Comparison of ENCODE assay signal across 17 cellular contexts in genomic region chr18:33355756-33356155, GRCh38.
"Had no signal": no experiment of that assay in that cellular context is flagged by ENCODE, and none has a peak within 500 bp of the region (broad histone marks: within the 10 kb centered on the region; RNA-seq: fewer than 3 reads in every experiment).

No MANE protein-coding gene starts in this region.

- DNase-seq: effector CD4-positive, alpha-beta T cell; foreskin melanocyte; heart left ventricle; hippocampal formation; kidney glomerular epithelial cell; naive thymus-derived CD4-positive, alpha-beta T cell; nephron progenitor cell; ovary; right cardiac atrium; stimulated activated CD4-positive, alpha-beta T cell treated with anti-CD3 and anti-CD28 coated beads, Interleukin-2, amount 100 ng/mL, for 48 hours; stimulated activated naive CD4-positive, alpha-beta T cell treated with Interleukin-2 at 50 U/mL for 16 hours; upper lobe of left lung; uterus had no signal

- H3K36me3 Mint-ChIP-seq: naive thymus-derived CD4-positive, alpha-beta T cell had no signal

- H3K36me3 ChIP-seq: heart left ventricle, neutrophil, ovary, upper lobe of left lung, uterus had no signal

- H3K4me1 ChIP-seq: heart left ventricle, upper lobe of left lung, uterus had no signal

- H3K4me2 ChIP-seq: smooth muscle cell had no signal

- H3K4me3 ChIP-seq: coronary artery, heart left ventricle, ovary, smooth muscle cell, upper lobe of left lung, uterus had no signal

- H3K27me3 ChIP-seq: heart left ventricle, neutrophil, ovary, upper lobe of left lung, uterus had no signal

- ATAC-seq: heart left ventricle; naive thymus-derived CD4-positive, alpha-beta T cell; right cardiac atrium had no signal

- H3K27me3 Mint-ChIP-seq: naive thymus-derived CD4-positive, alpha-beta T cell; progenitor cell of endocrine pancreas had no signal

- H3K4me3 Mint-ChIP-seq: naive thymus-derived CD4-positive, alpha-beta T cell; nephron progenitor cell had no signal

- H3K27ac ChIP-seq: coronary artery, heart left ventricle, neutrophil, ovary, upper lobe of left lung, uterus had no signal

- H3K9me3 ChIP-seq: neutrophil, ovary, uterus had no signal

- H3K27ac Mint-ChIP-seq: naive thymus-derived CD4-positive, alpha-beta T cell; nephron progenitor cell had no signal

- H3K4me1 Mint-ChIP-seq: naive thymus-derived CD4-positive, alpha-beta T cell; nephron progenitor cell had no signal
